In genomic region chr19:30287973-30288372, GRCh38 we compare ENCODE assay signal across 8 cellular contexts.
"Had no signal": no experiment of that assay in that cellular context is flagged by ENCODE, and none has a peak within 500 bp of the region (broad histone marks: within the 10 kb centered on the region; RNA-seq: fewer than 3 reads in every experiment).

No MANE protein-coding gene starts in this region.

- FAIRE-seq: HepG2, HTR-8/SVneo, K562 had no signal

- H3K4me3 ChIP-seq: K562 had no signal

- ATAC-seq: HepG2, K562 had no signal

- H3K4me2 ChIP-seq: KMS-11 had no signal

- DNase-seq: IMR-90, KBM-7, KG1 had no signal

- H3K27ac ChIP-seq: HL-60, KMS-11 had no signal
